In the genomic region with DNA sequence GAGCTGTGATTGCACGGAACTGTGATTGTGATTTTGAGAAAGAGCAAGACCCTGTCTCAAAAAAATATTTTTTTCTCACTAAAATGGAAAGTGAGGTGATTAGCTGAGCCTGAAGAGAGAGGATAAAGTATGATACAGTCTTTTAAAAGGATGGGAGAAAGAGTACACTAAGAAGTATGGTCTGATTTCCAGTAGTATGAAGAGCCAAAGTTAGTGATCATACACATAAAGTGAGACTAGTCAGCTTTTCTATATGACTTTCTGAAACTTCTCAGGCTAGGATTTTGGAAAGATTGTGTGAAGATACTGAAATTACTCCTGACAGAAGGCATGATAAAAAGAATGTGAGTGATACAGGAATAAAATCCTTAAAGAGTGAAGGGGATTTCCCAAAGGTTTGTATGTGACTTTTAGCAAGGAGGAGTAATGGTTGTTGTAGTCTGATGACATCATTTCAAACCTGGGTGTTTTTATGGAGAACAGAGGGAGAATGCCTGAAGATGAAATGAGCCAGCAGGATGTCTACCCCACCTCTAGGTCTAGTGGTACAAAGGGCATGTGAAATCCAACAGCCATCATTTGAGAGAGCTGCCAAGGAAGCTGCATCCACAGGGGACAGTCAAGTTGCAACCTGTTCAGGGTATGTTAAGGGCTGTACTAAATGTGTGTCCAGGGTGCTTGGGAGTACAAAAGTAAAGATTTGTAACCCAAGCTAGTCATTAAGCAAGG, we compare ENCODE assay signal across 11 cellular contexts.
DNase-seq lines count a peak whose midpoint lies in the region; TF ChIP-seq lines count a peak whose summit lies in the region.
"Had no signal": no experiment of that assay in that cellular context is flagged by ENCODE, and none has a peak within 500 bp of the region (broad histone marks: within the 10 kb centered on the region; RNA-seq: fewer than 3 reads in every experiment).

No MANE protein-coding gene starts in this region.

- peak overlapping the region; percentile 17 for H3K4me2 ChIP-seq in SU-DHL-6 (ENCODE audit: low read depth, low read length, poor library complexity, severe bottlenecking)

- no peaks in the 10 kb centered on the region for H3F3A ChIP-seq in SU-DHL-6 (ENCODE audit: insufficient read depth)

- H3K9ac ChIP-seq in SU-DHL-6 (ENCODE audit: low read length): no peak overlapping the region

- DNase-seq in EL (peak; percentile 28), M059J (ENCODE audit: low read depth) (peak; percentile 22), left kidney (ENCODE audit: low read depth, low spot score) (peak; percentile 33), NCI-H1092 (lab: John Stamatoyannopoulos, UW) (no peak), NCI-H446 treated with DMSO at 0.1 percent for 48 hours (lab: John Stamatoyannopoulos, UW) (no peak), NCI-H1694 treated with DMSO at 0.1 percent for 48 hours (lab: John Stamatoyannopoulos, UW) (no peak)
- DNase-seq: activated CD8-positive, alpha-beta memory T cell treated with anti-CD3 and anti-CD28 coated beads, Interleukin-2, amount 50 U/mL, for 48 hours; Caco-2; endodermal cell; stimulated activated CD4-positive, alpha-beta T cell treated with anti-CD3 and anti-CD28 coated beads, Interleukin-4, amount 100 ng/mL, for 1 hour had no signal

- TF ChIP-seq CTCF in SU-DHL-6 (IDR thresholded peaks at IDR 0.05; ENCODE audit: insufficient read depth, low read length, poor library complexity, severe bottlenecking): no peak

- no peak overlapping the region for H3K4me3 ChIP-seq in SU-DHL-6 (ENCODE audit: insufficient read depth, low read length, poor library complexity, severe bottlenecking)

- no peaks in the 10 kb centered on the region for H3K27me3 ChIP-seq in SU-DHL-6 (ENCODE audit: low read length)

- no peak overlapping the region for H2AFZ ChIP-seq in SU-DHL-6 (ENCODE audit: low read depth, low read length, severe bottlenecking)

- H4K20me1 ChIP-seq in SU-DHL-6 (ENCODE audit: low read depth, low read length): no peaks in the 10 kb centered on the region

- H3K79me2 ChIP-seq in SU-DHL-6 (ENCODE audit: insufficient read depth, low read length): no peaks in the 10 kb centered on the region

- H3K27ac ChIP-seq in SU-DHL-6 (ENCODE audit: low read depth, low read length): peak overlapping the region; percentile 46

- 0 out of 2 replicates have a peak, but pooled peaks cover 3% of the 10 kb centered on the region for H3K36me3 ChIP-seq in SU-DHL-6 (ENCODE audit: low read length)

- no peaks in the 10 kb centered on the region for H3K9me2 ChIP-seq in SU-DHL-6 (replicated peaks; ENCODE audit: insufficient read depth, low read length)

- H3K9me3 ChIP-seq in SU-DHL-6 (ENCODE audit: insufficient read depth, low read length): no peaks in the 10 kb centered on the region
- H3K9me3 ChIP-seq: Caco-2 had no signal

Comparison
In these comparisons a context has a peak if more than half of its experiments do, and no peak if none do; other contexts are left out.
1. DNase-seq: peak in EL (single experiment), M059J (single experiment) and left kidney (single experiment); none in NCI-H1092 (single experiment), NCI-H446 treated with DMSO at 0.1 percent for 48 hours (single experiment) and NCI-H1694 treated with DMSO at 0.1 percent for 48 hours (single experiment).